8 cellular contexts compared by ENCODE assay signal in the genomic region with DNA sequence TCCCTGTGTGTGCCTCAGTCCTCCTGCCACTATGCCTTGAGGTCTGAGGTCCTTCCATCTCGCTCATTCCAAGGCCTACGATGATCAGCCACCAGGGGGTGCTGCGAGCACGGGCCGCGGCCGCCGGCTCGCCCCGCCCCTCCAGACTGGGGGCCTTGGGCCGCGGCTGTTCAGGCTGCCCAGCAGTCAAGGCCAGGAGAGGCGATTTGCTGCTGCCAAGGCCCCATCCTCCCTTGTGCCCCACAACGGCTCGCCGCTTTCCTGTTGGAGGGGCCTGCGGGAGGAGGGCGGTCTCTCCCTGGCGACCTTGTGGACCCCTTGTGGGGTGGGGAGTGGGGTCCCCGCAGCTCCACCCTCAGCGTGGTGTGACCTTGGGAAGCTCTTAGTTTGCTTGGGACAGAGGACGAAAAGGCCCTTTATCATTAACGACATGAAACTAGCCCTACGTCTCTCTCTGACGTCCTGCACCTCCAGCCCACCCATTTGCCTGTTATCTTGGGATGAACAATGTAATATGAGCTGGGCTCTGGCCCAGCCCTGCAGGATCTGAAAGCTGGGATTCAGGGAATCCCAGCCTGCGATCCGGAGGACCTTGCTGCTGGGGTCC. TPM values are rescaled to one million over a fixed set of nuclear protein-coding genes. Genes with fewer than 3 reads are reported as not detected.
A peak's percentile ranks its signal among the peaks of the same experiment; 100 is the strongest.
DNase-seq lines count a peak whose midpoint lies in the region; ATAC-seq and TF ChIP-seq lines count a peak whose summit lies in the region.

No MANE protein-coding gene starts in this region.

- peak; percentile 53 to 87 (median 76) for DNase-seq in CD4-positive, alpha-beta T cell
- DNase-seq in NCI-H748 treated with DMSO at 0.1 percent for 48 hours (lab: John Stamatoyannopoulos, UW): peak; percentile 56
- peak; percentile 83 for DNase-seq in activated CD8-positive, alpha-beta T cell treated with anti-CD3 and anti-CD28 coated beads for 36 hours
- DNase-seq in effector CD4-positive, alpha-beta T cell: peak; percentile 72
- peak; percentile 85 to 93 for DNase-seq in memory B cell (ENCODE audit: low spot score in 2 of 2)
- DNase-seq in stimulated activated CD4-positive, alpha-beta T cell treated with anti-CD3 and anti-CD28 coated beads, TNF-alpha, amount 100 ng/mL, for 24 hours (ENCODE audit: low read depth in 3 of 3): peak; percentile 69 to 83 (median 71)

- peaks cover 5% of the 10 kb centered on the region for H3K27me3 ChIP-seq in CD4-positive, alpha-beta T cell (ENCODE audit: control insufficient read depth, insufficient read depth, low read length)

- no peaks in the 10 kb centered on the region for H3K9me3 ChIP-seq in CD4-positive, alpha-beta T cell (ENCODE audit: control insufficient read depth, low read length)

- H3K36me3 Mint-ChIP-seq in CD4-positive, alpha-beta T cell (ENCODE audit: low read depth): no peaks in the 10 kb centered on the region
- H3K36me3 Mint-ChIP-seq in activated CD8-positive, alpha-beta T cell treated with anti-CD3 and anti-CD28 coated beads for 36 hours (ENCODE audit: low read depth): peaks cover 2% of the 10 kb centered on the region
- no peaks in the 10 kb centered on the region for H3K36me3 Mint-ChIP-seq in memory B cell

- CTCF ChIA-PET in CD4-positive, alpha-beta T cell (lab: Charles Lee): interaction anchor here (0.8 to 4.1 kb wide), 11 partner anchors 10 to 147 kb away, joined by 3 to 46 read pairs (median 5); a partner anchor contains a TSS
- CTCF ChIA-PET in activated CD8-positive, alpha-beta T cell treated with anti-CD3 and anti-CD28 coated beads for 36 hours (lab: Charles Lee): interaction anchor here (0.6 to 5.2 kb wide), 46 partner anchors 8 to 251 kb away, joined by 3 to 89 read pairs (median 4); a partner anchor contains a TSS

- TF ChIP-seq CTCF in CD4-positive, alpha-beta T cell (IDR thresholded peaks at IDR 0.05): peak; percentile 83
- TF ChIP-seq CTCF in activated CD8-positive, alpha-beta T cell treated with anti-CD3 and anti-CD28 coated beads for 36 hours (IDR thresholded peaks at IDR 0.05): peak; percentile 97

- H3K4me3 Mint-ChIP-seq in CD4-positive, alpha-beta T cell: no peak overlapping the region
- H3K4me3 Mint-ChIP-seq in activated CD8-positive, alpha-beta T cell treated with anti-CD3 and anti-CD28 coated beads for 36 hours: no peak overlapping the region
- peak overlapping the region; percentile 51 for H3K4me3 Mint-ChIP-seq in memory B cell

- H3K9me3 Mint-ChIP-seq in CD4-positive, alpha-beta T cell: no peaks in the 10 kb centered on the region
- H3K9me3 Mint-ChIP-seq in activated CD8-positive, alpha-beta T cell treated with anti-CD3 and anti-CD28 coated beads for 36 hours: no peaks in the 10 kb centered on the region
- no peaks in the 10 kb centered on the region for H3K9me3 Mint-ChIP-seq in memory B cell

- peaks cover 3% of the 10 kb centered on the region for H3K4me1 Mint-ChIP-seq in CD4-positive, alpha-beta T cell (ENCODE audit: low read depth)
- H3K4me1 Mint-ChIP-seq in activated CD8-positive, alpha-beta T cell treated with anti-CD3 and anti-CD28 coated beads for 36 hours (ENCODE audit: low read depth): peaks cover 10% of the 10 kb centered on the region
- peaks cover 13% of the 10 kb centered on the region for H3K4me1 Mint-ChIP-seq in memory B cell

- H3K27ac Mint-ChIP-seq in CD4-positive, alpha-beta T cell: no peak overlapping the region
- H3K27ac Mint-ChIP-seq in activated CD8-positive, alpha-beta T cell treated with anti-CD3 and anti-CD28 coated beads for 36 hours: no peak overlapping the region
- H3K27ac Mint-ChIP-seq in memory B cell: no peak overlapping the region

- ATAC-seq in CD4-positive, alpha-beta T cell (ENCODE audit: poor library complexity): peak; percentile 77
- ATAC-seq in HG02798 (IDR thresholded peaks at IDR 0.05; ENCODE audit: poor library complexity, unreplicated experiment) (peak; percentile 66), memory B cell (ENCODE audit: low read depth) (peak; percentile 83), HG03097 (IDR thresholded peaks at IDR 0.05; ENCODE audit: low FRiP score, unreplicated experiment) (no peak)
- peak; percentile 84 for ATAC-seq in activated CD8-positive, alpha-beta T cell treated with anti-CD3 and anti-CD28 coated beads for 36 hours

- H3K27ac ChIP-seq in CD4-positive, alpha-beta T cell (ENCODE audit: low read depth, low read length): no peak overlapping the region

- POLR2A ChIA-PET in CD4-positive, alpha-beta T cell (lab: Charles Lee): interaction anchor here (0.9 to 1.8 kb wide), 5 partner anchors 10 to 209 kb away, joined by 3 to 6 read pairs (median 3); a partner anchor contains a TSS
- POLR2A ChIA-PET in activated CD8-positive, alpha-beta T cell treated with anti-CD3 and anti-CD28 coated beads for 36 hours (lab: Charles Lee): interaction anchor here (0.8 to 2.2 kb wide), 4 partner anchors 8 to 75 kb away, joined by 3 to 6 read pairs (median 3); no protein-coding TSS in a partner anchor

- peaks cover 37% of the 10 kb centered on the region for H3K27me3 Mint-ChIP-seq in CD4-positive, alpha-beta T cell
- peaks cover 19% of the 10 kb centered on the region for H3K27me3 Mint-ChIP-seq in activated CD8-positive, alpha-beta T cell treated with anti-CD3 and anti-CD28 coated beads for 36 hours
- H3K27me3 Mint-ChIP-seq in memory B cell: peaks cover 14% of the 10 kb centered on the region

- intact Hi-C loops in CD4-positive, alpha-beta T cell (cut with DNase I, micrococcal nuclease): loop anchor here (1.0 to 2.0 kb wide), 4 partner anchors 25 to 147 kb away; no protein-coding TSS in a partner anchor
- intact Hi-C loops in activated CD8-positive, alpha-beta T cell treated with anti-CD3 and anti-CD28 coated beads for 36 hours (cut with micrococcal nuclease): loop anchor here (5.0 kb wide), 2 partner anchors 44 to 114 kb away; no protein-coding TSS in a partner anchor

RNA-seq across cellular contexts. Expression of a gene that starts 5.4 kb away (rescaled TPM):
- not detected for total RNA-seq in CD4-positive, alpha-beta T cell
- total RNA-seq in activated CD8-positive, alpha-beta T cell treated with anti-CD3 and anti-CD28 coated beads for 36 hours: not detected

RNA-seq across cellular contexts. Expression of a gene that starts 10.1 kb away (rescaled TPM):
- total RNA-seq in CD4-positive, alpha-beta T cell: 1 to 10 TPM; 1.4 to 1.8 TPM
- 10 to 100 TPM; 19.0 to 20.4 TPM for total RNA-seq in activated CD8-positive, alpha-beta T cell treated with anti-CD3 and anti-CD28 coated beads for 36 hours

RNA-seq across cellular contexts. Expression of a gene that starts 26.3 kb away (rescaled TPM):
- 10 to 100 TPM; 18.3 to 20.6 TPM for total RNA-seq in CD4-positive, alpha-beta T cell
- total RNA-seq in activated CD8-positive, alpha-beta T cell treated with anti-CD3 and anti-CD28 coated beads for 36 hours: 10 to 100 TPM; 17.2 to 17.5 TPM

RNA-seq across cellular contexts. Expression of a gene that starts 31.4 kb away (rescaled TPM):
- 100 to 1,000 TPM; 525 to 541 TPM for total RNA-seq in CD4-positive, alpha-beta T cell
- total RNA-seq in activated CD8-positive, alpha-beta T cell treated with anti-CD3 and anti-CD28 coated beads for 36 hours: 100 to 1,000 TPM; 687 to 694 TPM

Comparison
In these comparisons a context has a peak if more than half of its experiments do, and no peak if none do; other contexts are left out.
1. RNA of a gene that starts 10.1 kb away (total RNA-seq): 19.0 to 20.4 TPM in activated CD8-positive, alpha-beta T cell treated with anti-CD3 and anti-CD28 coated beads for 36 hours; 1.4 to 1.8 TPM in CD4-positive, alpha-beta T cell; every median in the first group is over 4 times any median in the second.
2. Peak in every context shown above with its lines, with median percentiles within 50 percentile points of each other: DNase-seq.